ENCODE assay signal across 13 cellular contexts in the genomic region with DNA sequence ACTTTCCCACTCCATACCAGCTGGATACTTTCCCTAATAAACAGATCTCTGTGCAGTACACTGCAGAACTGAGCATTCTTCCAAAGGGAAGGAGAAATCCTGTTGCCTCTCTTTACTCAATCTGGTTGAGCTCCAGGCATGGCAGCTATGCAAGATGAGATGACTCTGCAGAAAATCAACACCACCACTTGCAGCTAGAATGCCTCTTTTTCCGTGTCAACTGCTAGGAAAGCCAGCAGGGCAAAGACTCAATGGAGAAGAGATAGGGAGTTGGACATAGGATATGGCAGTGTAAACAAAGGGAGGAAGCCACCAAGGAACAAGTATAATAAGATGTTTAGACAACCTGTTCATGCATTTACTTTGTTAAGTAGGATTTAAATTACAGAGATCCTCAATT. TPM values are rescaled to one million over a fixed set of nuclear protein-coding genes. Genes with fewer than 3 reads are reported as not detected.
DNase-seq lines count a peak whose midpoint lies in the region; ATAC-seq and TF ChIP-seq lines count a peak whose summit lies in the region.
"Had no signal": no experiment of that assay in that cellular context is flagged by ENCODE, and none has a peak within 500 bp of the region (broad histone marks: within the 10 kb centered on the region; RNA-seq: fewer than 3 reads in every experiment).

No MANE protein-coding gene starts in this region.

- H3K27me3 Mint-ChIP-seq in activated CD4-positive, alpha-beta T cell treated with anti-CD3 and anti-CD28 coated beads for 36 hours, result no peaks in the 10 kb centered on the region
- H3K27me3 Mint-ChIP-seq: naive B cell had no signal

- DNase-seq in EH (ENCODE audit: low read depth), result peak; percentile 56
- peak; percentile 41 for DNase-seq in NCI-H460 (ENCODE audit: extremely low read depth, low read depth)
- no peak for DNase-seq in heart right ventricle
- peak; percentile 44 for DNase-seq in pons (ENCODE audit: low spot score)
- DNase-seq in epidermal melanocyte (ENCODE audit: insufficient read length, low spot score), result no peak
- DNase-seq in body of pancreas, result no peak
- DNase-seq in activated CD4-positive, alpha-beta T cell treated with anti-CD3 and anti-CD28 coated beads for 36 hours, result no peak
- DNase-seq: foreskin keratinocyte; naive B cell; stimulated activated CD4-positive, alpha-beta T cell treated with anti-CD3 and anti-CD28 coated beads, Interleukin-1b, Interleukin-23, amount 100 ng/mL, for 48 hours had no signal

- TF ChIP-seq POLR2A in body of pancreas (IDR thresholded peaks at IDR 0.05), result no peak

- ATAC-seq in heart right ventricle, result peak in 4 of 8 donors; percentile 12 to 31 (median 14)
- ATAC-seq in HG03108 (IDR thresholded peaks at IDR 0.05; ENCODE audit: unreplicated experiment), result no peak
- no peak for ATAC-seq in body of pancreas
- ATAC-seq in activated CD4-positive, alpha-beta T cell treated with anti-CD3 and anti-CD28 coated beads for 36 hours, result no peak
- ATAC-seq: foreskin keratinocyte had no signal

- peaks cover 0 to 57% (median 24%) of the 10 kb centered on the region in 9 donors for H3K4me1 ChIP-seq in heart right ventricle
- H3K4me1 ChIP-seq in body of pancreas, result no peaks in the 10 kb centered on the region

- H3K4me3 ChIP-seq in heart right ventricle, result no peak overlapping the region
- no peak overlapping the region for H3K4me3 ChIP-seq in body of pancreas
- H3K4me3 ChIP-seq: tibial nerve had no signal

- no peak overlapping the region for H3K4me3 Mint-ChIP-seq in activated CD4-positive, alpha-beta T cell treated with anti-CD3 and anti-CD28 coated beads for 36 hours

- H3K4me1 Mint-ChIP-seq in activated CD4-positive, alpha-beta T cell treated with anti-CD3 and anti-CD28 coated beads for 36 hours, result peaks cover 35% of the 10 kb centered on the region

- WGBS in heart right ventricle, 2 donors, result 15 to 18% methylated on average over 1 of the region's 1 CpG
- 31 to 40% methylated on average over 1 of the region's 1 CpG for WGBS in body of pancreas, 2 donors

- H3K36me3 Mint-ChIP-seq in activated CD4-positive, alpha-beta T cell treated with anti-CD3 and anti-CD28 coated beads for 36 hours (ENCODE audit: low read depth), result peaks cover 38% of the 10 kb centered on the region

- intact Hi-C loops in heart right ventricle (cut with DNase I), result no loop called here
- intact Hi-C loops in body of pancreas (cut with DNase I), result no loop called here
- intact Hi-C loops in activated CD4-positive, alpha-beta T cell treated with anti-CD3 and anti-CD28 coated beads for 36 hours (cut with DNase I, micrococcal nuclease), result loop anchor here in 1 of 2 experiments (2.0 kb wide), 1 partner anchor 60 kb away; no protein-coding TSS in a partner anchor

- H3K27ac ChIP-seq in heart right ventricle (peak overlapping the region in 8 of 10 donors; percentile 4 to 61 (median 36)), body of pancreas (no peak overlapping the region)
- H3K27ac ChIP-seq: foreskin keratinocyte, tibial nerve, VCaP had no signal

- CTCF ChIA-PET in activated CD4-positive, alpha-beta T cell treated with anti-CD3 and anti-CD28 coated beads for 36 hours (lab: Charles Lee), result interaction anchor here (0.6 to 1.3 kb wide), 7 partner anchors 17 to 436 kb away, joined by 3 to 6 read pairs (median 4); no protein-coding TSS in a partner anchor

- peaks cover 0 to 96% (median 17%) of the 10 kb centered on the region in 9 donors for H3K36me3 ChIP-seq in heart right ventricle
- H3K36me3 ChIP-seq in body of pancreas (replicated peaks in 1 of 2; ENCODE audit: insufficient read depth in 1 of 2, low read depth in 2 of 2), result peaks cover 0 to 3% of the 10 kb centered on the region in 2 donors

- TF ChIP-seq CTCF in heart right ventricle (IDR thresholded peaks at IDR 0.05), result no peak
- TF ChIP-seq CTCF in body of pancreas (IDR thresholded peaks at IDR 0.05), result no peak

- no peaks in the 10 kb centered on the region for H3K9me3 Mint-ChIP-seq in activated CD4-positive, alpha-beta T cell treated with anti-CD3 and anti-CD28 coated beads for 36 hours (ENCODE audit: low read depth)
- H3K9me3 Mint-ChIP-seq: naive B cell had no signal

- POLR2A ChIA-PET in activated CD4-positive, alpha-beta T cell treated with anti-CD3 and anti-CD28 coated beads for 36 hours (lab: Charles Lee), result no interaction called here

- H3K9me3 ChIP-seq in heart right ventricle (no peaks in the 10 kb centered on the region), body of pancreas (no peaks in the 10 kb centered on the region)
- H3K9me3 ChIP-seq: tibial nerve had no signal

- H3K27me3 ChIP-seq in heart right ventricle, result no peaks in the 10 kb centered on the region
- H3K27me3 ChIP-seq in body of pancreas, result no peaks in the 10 kb centered on the region
- H3K27me3 ChIP-seq: foreskin keratinocyte, tibial nerve had no signal

- H3K27ac Mint-ChIP-seq in activated CD4-positive, alpha-beta T cell treated with anti-CD3 and anti-CD28 coated beads for 36 hours, result no peak overlapping the region

RNA-seq across cellular contexts. Expression of gene CORO6, which starts 40.4 kb away (rescaled TPM):
- total RNA-seq in NCI-H460 (2014; rRNA removed; shearing (Covaris generic)), result 0.63 and 0.87 TPM in 2 replicates
- 18.3 and 20.4 TPM in 2 replicates for polyA plus RNA-seq in NCI-H460 (2014; cell fraction: nucleus; rRNA removed)
- total RNA-seq in heart right ventricle (100 to 1,000 TPM in 4 of 10 donors, 10 to 100 TPM in 6; 72.0 to 110 (median 90.9) TPM), body of pancreas (1 to 10 TPM; 2.3 to 5.6 TPM)
- 100 to 1,000 TPM in 1 of 2 donors, 10 to 100 TPM in 1; 53.2 to 262 TPM for polyA plus RNA-seq in heart right ventricle
- 10 to 100 TPM; 13.9 to 14.2 TPM for total RNA-seq in activated CD4-positive, alpha-beta T cell treated with anti-CD3 and anti-CD28 coated beads for 36 hours

Comparison
In these comparisons a context has a peak if more than half of its experiments do, and no peak if none do; other contexts are left out.
1. DNase-seq: peak in EH (single experiment), NCI-H460 (single experiment) and pons (single experiment); none in heart right ventricle (0 of 2), epidermal melanocyte (single experiment), body of pancreas (0 of 4) and activated CD4-positive, alpha-beta T cell treated with anti-CD3 and anti-CD28 coated beads for 36 hours (single experiment).
2. H3K27ac ChIP-seq: peak in heart right ventricle (8 of 10); none in body of pancreas (0 of 4).
3. RNA of gene CORO6, which starts 40.4 kb away (total RNA-seq): 72.0 to 110 TPM in heart right ventricle; 13.9 to 14.2 TPM in activated CD4-positive, alpha-beta T cell treated with anti-CD3 and anti-CD28 coated beads for 36 hours, 2.3 to 5.6 TPM in body of pancreas and 0.63 to 0.87 TPM in NCI-H460; every median in the first group is over 4 times any median in the second.